Comparison of ENCODE assay signal across 13 cellular contexts in genomic region chr10:4196948-4197390, GRCh38.
DNase-seq lines count a peak whose midpoint lies in the region; ATAC-seq, FAIRE-seq and TF ChIP-seq lines count a peak whose summit lies in the region.
"Had no signal": no experiment of that assay in that cellular context is flagged by ENCODE, and none has a peak within 500 bp of the region (broad histone marks: within the 10 kb centered on the region; RNA-seq: fewer than 3 reads in every experiment).

No MANE protein-coding gene starts in this region.

- H3K9me3 ChIP-seq in BLaER1, result no peaks in the 10 kb centered on the region
- no peaks in the 10 kb centered on the region for H3K9me3 ChIP-seq in heart left ventricle
- peaks cover 0 to 3% (median 0%) of the 10 kb centered on the region in 4 donors for H3K9me3 ChIP-seq in pancreas
- H3K9me3 ChIP-seq: spleen had no signal

- no peak overlapping the region for H3K4me3 ChIP-seq in BLaER1
- no peak overlapping the region for H3K4me3 ChIP-seq in heart left ventricle
- no peak overlapping the region for H3K4me3 ChIP-seq in pancreas
- H3K4me3 ChIP-seq: spleen had no signal

- no peak for TF ChIP-seq POLR2A in heart left ventricle (IDR thresholded peaks at IDR 0.05)

- no peak overlapping the region for H3K9ac ChIP-seq in BLaER1

- H3K4me1 ChIP-seq in BLaER1 (peaks cover 22% of the 10 kb centered on the region), heart left ventricle (peaks cover 0 to 27% (median 23%) of the 10 kb centered on the region in 12 donors), pancreas (no peaks in the 10 kb centered on the region)

- TF ChIP-seq CTCF in heart left ventricle (IDR thresholded peaks at IDR 0.05) (no peak), pancreas (IDR thresholded peaks at IDR 0.05) (no peak)

- no peak overlapping the region for H3K27ac ChIP-seq in BLaER1
- peak overlapping the region; percentile 46 to 71 (median 64) for H3K27ac ChIP-seq in heart left ventricle
- no peak overlapping the region for H3K27ac ChIP-seq in pancreas
- H3K27ac ChIP-seq: spleen had no signal

- H3K27me3 ChIP-seq in BLaER1 (no peaks in the 10 kb centered on the region), heart left ventricle (no peaks in the 10 kb centered on the region), pancreas (no peaks in the 10 kb centered on the region)
- H3K27me3 ChIP-seq: spleen had no signal

- peak; percentile 58 to 84 (median 82) for ATAC-seq in heart left ventricle
- ATAC-seq in pancreas, result peak in 2 of 4 donors; percentile 33 to 35
- no peak for ATAC-seq in GM19351 (IDR thresholded peaks at IDR 0.05; ENCODE audit: unreplicated experiment)
- ATAC-seq: natural killer cell treated with Interleukin-12 subunit alpha and Interleukin-12 subunit beta and Interleukin-15 and Interleukin-18, amount 100 ng/mL, for 72 hours had no signal

- peak; percentile 69 for DNase-seq in amniotic epithelial cell (ENCODE audit: low read depth)
- DNase-seq in heart left ventricle, result no peak
- no peak for DNase-seq in pancreas
- DNase-seq in GOT3 (lab: John Stamatoyannopoulos, UW), result no peak
- no peak for DNase-seq in midbrain (lab: John Stamatoyannopoulos, UW)
- DNase-seq in DMS 273 (lab: John Stamatoyannopoulos, UW; ENCODE audit: unreplicated experiment), result no peak
- DNase-seq: kidney, NCI-H1048, NCI-H2171 treated with DMSO at 0.1 percent for 48 hours, spleen had no signal

- FAIRE-seq in pancreas (lab: Jason Lieb, UNC), result peak; percentile 80
- FAIRE-seq: kidney had no signal

- no peaks in the 10 kb centered on the region for H4K20me1 ChIP-seq in BLaER1

- intact Hi-C loops in heart left ventricle (cut with DNase I) (no loop called here), pancreas (cut with DNase I) (no loop called here)

- H3K4me2 ChIP-seq in BLaER1, result peak overlapping the region; percentile 48

- no peaks in the 10 kb centered on the region for H3K36me3 ChIP-seq in BLaER1
- H3K36me3 ChIP-seq in heart left ventricle, result no peaks in the 10 kb centered on the region
- H3K36me3 ChIP-seq in pancreas, result no peaks in the 10 kb centered on the region
- H3K36me3 ChIP-seq: spleen had no signal

- WGBS in heart left ventricle, 4 donors, result 3 to 12% (median 5%) methylated on average over 2 of the region's 2 CpGs
- WGBS in pancreas, 2 donors, result 25 to 49% methylated on average over 2 of the region's 2 CpGs

Comparison
In these comparisons a context has a peak if more than half of its experiments do, and no peak if none do; other contexts are left out.
1. H3K27ac ChIP-seq: peak in heart left ventricle (12 of 12); none in BLaER1 (single experiment) and pancreas (0 of 4).